27 cellular contexts compared by ENCODE assay signal in genomic region chr14:75322746-75323145, GRCh38.
"Had no signal": no experiment of that assay in that cellular context is flagged by ENCODE, and none has a peak within 500 bp of the region (broad histone marks: within the 10 kb centered on the region; RNA-seq: fewer than 3 reads in every experiment).

No MANE protein-coding gene starts in this region.

- H3K27me3 ChIP-seq: esophagus squamous epithelium, heart right ventricle, left lung, neutrophil, pancreas, thyroid gland, vagina had no signal

- H3K36me3 Mint-ChIP-seq: naive thymus-derived CD8-positive, alpha-beta T cell; stimulated activated effector memory CD8-positive, alpha-beta T cell treated with anti-CD3 and anti-CD28 coated beads, Interleukin-12 subunit alpha, Interleukin-12 subunit beta, amount 100 ng/mL, for 72 hours had no signal

- H3K4me3 ChIP-seq: coronary artery, esophagus squamous epithelium, heart right ventricle, left lung, pancreas, stomach, thyroid gland, vagina had no signal

- H3K4me1 Mint-ChIP-seq: naive thymus-derived CD8-positive, alpha-beta T cell; stimulated activated effector memory CD8-positive, alpha-beta T cell treated with anti-CD3 and anti-CD28 coated beads, Interleukin-12 subunit alpha, Interleukin-12 subunit beta, amount 100 ng/mL, for 72 hours had no signal

- DNase-seq: dermis blood vessel endothelial cell; effector memory CD4-positive, alpha-beta T cell; erythroblast; esophagus squamous epithelium; glutamatergic neuron; heart right ventricle; left cardiac atrium; left lung; mesenchymal stem cell; midbrain; naive thymus-derived CD8-positive, alpha-beta T cell; nephron progenitor cell; pancreas; retina; stimulated activated CD4-positive, alpha-beta T cell treated with anti-CD3 and anti-CD28 coated beads, Interleukin-2, amount 100 ng/mL, for 24 hours; stimulated activated CD4-positive, alpha-beta T cell treated with anti-CD3 and anti-CD28 coated beads, Interleukin-4, amount 100 ng/mL, for 24 hours; stimulated activated naive CD4-positive, alpha-beta T cell treated with Interleukin-2 at 50 U/mL for 16 hours; stomach; thyroid gland; trophoblast cell had no signal

- H3K4me1 ChIP-seq: esophagus squamous epithelium, pancreas, stomach, thyroid gland, vagina had no signal

- ATAC-seq: left cardiac atrium; left lung; naive thymus-derived CD8-positive, alpha-beta T cell; pancreas; sciatic nerve; stimulated activated effector memory CD8-positive, alpha-beta T cell treated with anti-CD3 and anti-CD28 coated beads, Interleukin-12 subunit alpha, Interleukin-12 subunit beta, amount 100 ng/mL, for 72 hours had no signal

- H3K4me3 Mint-ChIP-seq: naive thymus-derived CD8-positive, alpha-beta T cell; nephron progenitor cell; stimulated activated effector memory CD8-positive, alpha-beta T cell treated with anti-CD3 and anti-CD28 coated beads, Interleukin-12 subunit alpha, Interleukin-12 subunit beta, amount 100 ng/mL, for 72 hours had no signal

- H3K36me3 ChIP-seq: esophagus squamous epithelium, heart right ventricle, left lung, neutrophil, pancreas, stomach, thyroid gland, vagina had no signal

- H3K9me3 ChIP-seq: esophagus squamous epithelium, heart right ventricle, left lung, neutrophil, pancreas, stomach, thyroid gland, vagina had no signal

- FAIRE-seq: endometrium, islet of Langerhans, pancreas had no signal

- H3K9me3 Mint-ChIP-seq: naive thymus-derived CD8-positive, alpha-beta T cell; stimulated activated effector memory CD8-positive, alpha-beta T cell treated with anti-CD3 and anti-CD28 coated beads, Interleukin-12 subunit alpha, Interleukin-12 subunit beta, amount 100 ng/mL, for 72 hours had no signal

- H3K27ac Mint-ChIP-seq: stimulated activated effector memory CD8-positive, alpha-beta T cell treated with anti-CD3 and anti-CD28 coated beads, Interleukin-12 subunit alpha, Interleukin-12 subunit beta, amount 100 ng/mL, for 72 hours had no signal

- H3K27ac ChIP-seq: coronary artery, esophagus squamous epithelium, heart right ventricle, left lung, neutrophil, pancreas, stomach, thyroid gland, vagina had no signal
